8 cellular contexts compared by ENCODE assay signal in genomic region chr11:107018274-107018901, GRCh38. TPM values are rescaled to one million over a fixed set of nuclear protein-coding genes. Genes with fewer than 3 reads are reported as not detected.
DNase-seq lines count a peak whose midpoint lies in the region; TF ChIP-seq lines count a peak whose summit lies in the region.

TSS of gene GUCY1A2 (minus strand) at chr11:107018476. CDS start at chr11:107018055, 421 bp downstream.

- no peaks in the 10 kb centered on the region for H3K4me1 ChIP-seq in colonic mucosa

- H3K27ac Mint-ChIP-seq in HFFc6 = no peak within 1 kb of the TSS
- peak within 1 kb of the TSS; percentile 64 for H3K27ac Mint-ChIP-seq in type B pancreatic cell

- H3K27me3 Mint-ChIP-seq in HFFc6 (ENCODE audit: insufficient read depth) (peaks cover 11% of the 10 kb centered on the region), type B pancreatic cell (peaks cover 52% of the 10 kb centered on the region)

- no peaks in the 10 kb centered on the region for H3K36me3 ChIP-seq in colonic mucosa

- DNase-seq in NCI-H187 (lab: John Stamatoyannopoulos, UW) (peak; percentile 5 to 53), NCI-H187 treated with DMSO at 0.1 percent for 48 hours (lab: John Stamatoyannopoulos, UW) (no peak), HFFc6 (no peak), NCI-H2196 (lab: John Stamatoyannopoulos, UW; ENCODE audit: unreplicated experiment) (peak; percentile 68), colonic mucosa (no peak), medulla oblongata (ENCODE audit: extremely low spot score) (peak; percentile 35), type B pancreatic cell (ENCODE audit: extremely low spot score, unreplicated experiment) (peak; percentile 65)
- no peak for DNase-seq in activated naive CD4-positive, alpha-beta T cell (lab: John Stamatoyannopoulos, UW)

- H3K36me3 Mint-ChIP-seq in HFFc6 (ENCODE audit: low read depth) = no peaks in the 10 kb centered on the region
- no peaks in the 10 kb centered on the region for H3K36me3 Mint-ChIP-seq in type B pancreatic cell

- intact Hi-C loops in colonic mucosa (cut with DNase I) = no loop called here

- H3K27me3 ChIP-seq in colonic mucosa = peaks cover 23% of the 10 kb centered on the region

- no peaks in the 10 kb centered on the region for H3K9me3 ChIP-seq in colonic mucosa

- H3K9ac ChIP-seq in colonic mucosa (ENCODE audit: low read depth in 2 of 2, low read length in 2 of 2) = no peak within 1 kb of the TSS

- H3K4me3 Mint-ChIP-seq in HFFc6 (peak within 1 kb of the TSS; percentile 56; the same call in 1 of the 2 replicates), type B pancreatic cell (peak within 1 kb of the TSS; percentile 91)

- H3K4me1 Mint-ChIP-seq in HFFc6 (ENCODE audit: low read depth) = no peaks in the 10 kb centered on the region
- H3K4me1 Mint-ChIP-seq in type B pancreatic cell (ENCODE audit: unreplicated experiment) = peaks cover 10% of the 10 kb centered on the region

- peak within 1 kb of the TSS; percentile 13 for H3K4me3 ChIP-seq in colonic mucosa

- no peak within 1 kb of the TSS for H3K27ac ChIP-seq in colonic mucosa

- TF ChIP-seq CTCF in HFFc6 (IDR thresholded peaks at IDR 0.05) = no peak
- no peak for TF ChIP-seq CTCF in colonic mucosa (IDR thresholded peaks at IDR 0.05)
- TF ChIP-seq CTCF in type B pancreatic cell (conservative IDR thresholded peaks at IDR 0.05) = no peak

- no peaks in the 10 kb centered on the region for H3K9me3 Mint-ChIP-seq in HFFc6
- no peaks in the 10 kb centered on the region for H3K9me3 Mint-ChIP-seq in type B pancreatic cell

RNA-seq across cellular contexts. Expression of gene GUCY1A2, which starts in this region (rescaled TPM):
- total RNA-seq in HFFc6 (2021; fragmentation: NEBNext Ultra II Directional; extraction: Animal tissue kit (Norgen Biotek cat#: 25700)) = under 1 TPM in 5 of 6 experiments, not detected in 1; 0.05 to 0.21 (median 0.10) TPM
- total RNA-seq in colonic mucosa (1 to 10 TPM in 1 of 2 donors, under 1 TPM in 1; 0.77 to 1.2 TPM), type B pancreatic cell (ENCODE audit: low replicate concordance) (12.2 and 13.2 TPM in 2 replicates)

Comparison
In these comparisons a context has a peak if more than half of its experiments do, and no peak if none do; other contexts are left out.
1. DNase-seq: peak in NCI-H187 (2 of 2), NCI-H2196 (single experiment), medulla oblongata (single experiment) and type B pancreatic cell (single experiment); none in NCI-H187 treated with DMSO at 0.1 percent for 48 hours (single experiment), HFFc6 (single experiment), colonic mucosa (single experiment) and activated naive CD4-positive, alpha-beta T cell (0 of 4).